16 cellular contexts compared by ENCODE assay signal in the genomic region with DNA sequence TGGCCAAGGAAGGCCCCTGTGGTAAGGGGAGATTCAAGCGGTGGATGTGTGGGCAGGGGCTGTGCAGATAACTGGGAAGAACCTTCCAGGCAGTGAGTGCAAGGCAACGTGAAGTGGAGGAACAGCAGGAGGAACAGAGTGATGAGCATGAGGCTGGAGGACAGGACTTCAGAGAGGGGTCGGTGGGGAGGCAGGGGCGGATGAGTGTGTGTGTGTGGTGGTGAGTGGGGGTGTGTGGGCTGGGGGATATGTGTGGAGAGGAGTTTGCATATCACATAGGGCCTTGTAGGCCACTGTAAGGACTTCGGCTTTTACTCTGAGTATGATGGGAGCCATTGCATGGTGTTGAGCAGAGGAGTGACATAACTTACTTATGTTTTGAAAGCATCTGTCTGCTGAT.
"Had no signal": no experiment of that assay in that cellular context is flagged by ENCODE, and none has a peak within 500 bp of the region (broad histone marks: within the 10 kb centered on the region; RNA-seq: fewer than 3 reads in every experiment).

No MANE protein-coding gene starts in this region.

- H3K9me3 Mint-ChIP-seq: naive thymus-derived CD8-positive, alpha-beta T cell had no signal

- DNase-seq: cortex of kidney; dorsolateral prefrontal cortex; effector CD8-positive, alpha-beta T cell; foreskin melanocyte; hippocampal formation; left colon; naive thymus-derived CD8-positive, alpha-beta T cell; posterior cingulate gyrus; small intestine; stimulated activated CD4-positive, alpha-beta T cell treated with anti-CD3 and anti-CD28 coated beads, Interleukin-12 subunit alpha, Interleukin-12 subunit beta, amount 100 ng/mL, for 4 hours; stimulated activated naive CD8-positive, alpha-beta T cell treated with anti-CD3 and anti-CD28 coated beads, Interleukin-15, Interleukin-2, amounts not matched to agents 100 U/mL and 50 U/mL, for 24 hours; thyroid gland; upper lobe of right lung had no signal

- H3K27me3 Mint-ChIP-seq: naive thymus-derived CD8-positive, alpha-beta T cell had no signal

- ATAC-seq: heart left ventricle; left colon; naive thymus-derived CD8-positive, alpha-beta T cell; stimulated activated naive CD8-positive, alpha-beta T cell treated with anti-CD3 and anti-CD28 coated beads, Interleukin-15, Interleukin-2, amounts not matched to agents 100 U/mL and 50 U/mL, for 24 hours; upper lobe of right lung had no signal

- H3K9me3 ChIP-seq: suprapubic skin, thyroid gland, upper lobe of right lung had no signal

- H3K27me3 ChIP-seq: dorsolateral prefrontal cortex, heart left ventricle, right atrium auricular region, suprapubic skin, thyroid gland, upper lobe of right lung had no signal

- H3K4me3 ChIP-seq: dorsolateral prefrontal cortex, heart left ventricle, right atrium auricular region, suprapubic skin, thyroid gland, upper lobe of right lung had no signal

- H3K27ac ChIP-seq: dorsolateral prefrontal cortex, heart left ventricle, right atrium auricular region, suprapubic skin, thyroid gland, upper lobe of right lung had no signal

- H3K36me3 ChIP-seq: heart left ventricle, right atrium auricular region, suprapubic skin, thyroid gland, upper lobe of right lung had no signal

- H3K36me3 Mint-ChIP-seq: naive thymus-derived CD8-positive, alpha-beta T cell had no signal
